In genomic region chr5:50440651-50441478, GRCh38 we compare ENCODE assay signal across 8 cellular contexts. TPM values are rescaled to one million over a fixed set of nuclear protein-coding genes. Genes with fewer than 3 reads are reported as not detected.
DNase-seq lines count a peak whose midpoint lies in the region; ATAC-seq and TF ChIP-seq lines count a peak whose summit lies in the region.

A gene with protein sequence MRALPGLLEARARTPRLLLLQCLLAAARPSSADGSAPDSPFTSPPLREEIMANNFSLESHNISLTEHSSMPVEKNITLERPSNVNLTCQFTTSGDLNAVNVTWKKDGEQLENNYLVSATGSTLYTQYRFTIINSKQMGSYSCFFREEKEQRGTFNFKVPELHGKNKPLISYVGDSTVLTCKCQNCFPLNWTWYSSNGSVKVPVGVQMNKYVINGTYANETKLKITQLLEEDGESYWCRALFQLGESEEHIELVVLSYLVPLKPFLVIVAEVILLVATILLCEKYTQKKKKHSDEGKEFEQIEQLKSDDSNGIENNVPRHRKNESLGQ (minus strand): TSS chr5:50441288. CDS start chr5:50441151, 137 bp downstream.

- POLR2A ChIA-PET in AG04449 (lab: Yijun Ruan, JAX): no interaction called here

- no peak for TF ChIP-seq POLR2A in esophagus muscularis mucosa (IDR thresholded peaks at IDR 0.05; ENCODE audit: low read depth)

- no peaks in the 10 kb centered on the region for H3K36me3 ChIP-seq in esophagus muscularis mucosa

- no peak for DNase-seq in AG04449 (ENCODE audit: low read depth, low spot score)
- peak; percentile 92 for DNase-seq in NCI-H748 (lab: John Stamatoyannopoulos, UW; ENCODE audit: unreplicated experiment)
- DNase-seq in activated CD8-positive, alpha-beta memory T cell treated with anti-CD3 and anti-CD28 coated beads, Interleukin-2, amount 50 U/mL, for 24 hours (ENCODE audit: extremely low read depth): peak; percentile 52
- no peak for DNase-seq in esophagus muscularis mucosa (ENCODE audit: extremely low spot score)
- DNase-seq in natural killer cell: peak; percentile 70
- DNase-seq in stimulated activated naive CD8-positive, alpha-beta T cell treated with anti-CD3 and anti-CD28 coated beads, Interleukin-15, Interleukin-2, amounts not matched to agents 100 U/mL and 50 U/mL, for 24 hours: peak; percentile 81

- H3K27ac Mint-ChIP-seq in natural killer cell: peak within 1 kb of the TSS; percentile 91 to 94

- TF ChIP-seq CTCF in AG04449 (IDR thresholded peaks at IDR 0.05; ENCODE audit: insufficient read depth, low read length, missing control alignments): peak; percentile 34
- TF ChIP-seq CTCF in esophagus muscularis mucosa (IDR thresholded peaks at IDR 0.05): no peak
- TF ChIP-seq CTCF in natural killer cell (IDR thresholded peaks at IDR 0.05): peak; percentile 32

- no peaks in the 10 kb centered on the region for H3K9me3 Mint-ChIP-seq in natural killer cell

- H3K27me3 Mint-ChIP-seq in natural killer cell (ENCODE audit: low read depth in 2 of 2): no peaks in the 10 kb centered on the region

- under 1% methylated on average over 19 of the region's 80 CpGs for WGBS in esophagus muscularis mucosa

- H3K4me3 ChIP-seq in AG04449 (ENCODE audit: low read depth, low read length) (peak within 1 kb of the TSS; percentile 63), esophagus muscularis mucosa (peak within 1 kb of the TSS; percentile 44 to 59 (median 46))

- intact Hi-C loops in esophagus muscularis mucosa (cut with DNase I) (no loop called here), natural killer cell (cut with micrococcal nuclease) (loop anchor here (5.0 kb wide), 1 partner anchor 311 kb away; no protein-coding TSS in a partner anchor)

- H3K27ac ChIP-seq in esophagus muscularis mucosa (replicated peaks in 1 of 4): peak within 1 kb of the TSS; percentile 32 to 68 (median 56)

- no peaks in the 10 kb centered on the region for H3K36me3 Mint-ChIP-seq in natural killer cell

- TF ChIP-seq EP300 in esophagus muscularis mucosa (IDR thresholded peaks at IDR 0.05): no peak

- H3K27me3 ChIP-seq in esophagus muscularis mucosa: peaks cover 0 to 25% (median 6%) of the 10 kb centered on the region in 4 donors

- peaks cover 58 to 59% of the 10 kb centered on the region in 2 donors for H3K4me1 Mint-ChIP-seq in natural killer cell

- ATAC-seq in GM18858 (IDR thresholded peaks at IDR 0.05; ENCODE audit: unreplicated experiment) (peak; percentile 33), HG03097 (IDR thresholded peaks at IDR 0.05; ENCODE audit: low FRiP score, unreplicated experiment) (peak; percentile 61), natural killer cell (peak; percentile 72 to 82 (median 78))
- ATAC-seq in stimulated activated naive CD8-positive, alpha-beta T cell treated with anti-CD3 and anti-CD28 coated beads, Interleukin-15, Interleukin-2, amounts not matched to agents 100 U/mL and 50 U/mL, for 24 hours: peak; percentile 79

- H3K4me1 ChIP-seq in esophagus muscularis mucosa: peaks cover 0 to 10% (median 9%) of the 10 kb centered on the region in 4 donors

- H3K9me3 ChIP-seq in esophagus muscularis mucosa: no peaks in the 10 kb centered on the region

- peak within 1 kb of the TSS; percentile 91 for H3K4me3 Mint-ChIP-seq in natural killer cell

- CTCF ChIA-PET in AG04449 (lab: Yijun Ruan, JAX): interaction anchor here (1.1 kb wide), 1 partner anchor 311 kb away, joined by 3 read pairs; no protein-coding TSS in a partner anchor

RNA-seq across cellular contexts. Expression of the gene that starts here (rescaled TPM):
- total RNA-seq in esophagus muscularis mucosa (10 to 100 TPM in 2 of 4 donors, 1 to 10 TPM in 2; 7.2 to 18.9 (median 10.0) TPM), natural killer cell (100 to 1,000 TPM; 179 to 223 (median 199) TPM)

Comparison
In these comparisons a context has a peak if more than half of its experiments do, and no peak if none do; other contexts are left out.
1. RNA of the gene that starts here (total RNA-seq): 179 to 223 TPM in natural killer cell; 7.2 to 18.9 TPM in esophagus muscularis mucosa; every median in the first group is over 4 times any median in the second.
2. DNase-seq: peak in NCI-H748 (single experiment), activated CD8-positive, alpha-beta memory T cell treated with anti-CD3 and anti-CD28 coated beads, Interleukin-2, amount 50 U/mL, for 24 hours (single experiment), natural killer cell (single experiment) and stimulated activated naive CD8-positive, alpha-beta T cell treated with anti-CD3 and anti-CD28 coated beads, Interleukin-15, Interleukin-2, amounts not matched to agents 100 U/mL and 50 U/mL, for 24 hours (single experiment); none in AG04449 (single experiment) and esophagus muscularis mucosa (single experiment).
3. CTCF ChIP-seq: peak in AG04449 (single experiment) and natural killer cell (single experiment); none in esophagus muscularis mucosa (0 of 3).
4. Peak in every context shown above with its lines, with median percentiles within 50 percentile points of each other: ATAC-seq.